In the genomic region with DNA sequence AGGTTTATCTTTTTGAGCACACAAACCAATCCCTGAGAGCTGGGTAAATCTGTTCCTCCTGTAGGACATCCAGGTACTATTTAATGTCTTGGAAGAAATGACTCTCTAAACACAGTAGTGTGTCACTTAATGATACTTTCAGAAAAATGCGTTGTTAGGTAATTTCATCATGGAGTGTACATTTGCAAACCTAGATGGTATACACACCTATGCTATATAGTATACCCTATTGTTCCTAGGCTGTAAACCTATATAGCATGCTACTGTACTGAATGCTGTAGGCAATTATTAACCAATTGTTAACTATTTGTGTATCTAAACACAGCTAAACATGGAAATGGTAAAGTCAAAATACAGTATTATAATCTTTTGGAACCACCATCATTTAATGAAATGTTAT, we compare ENCODE assay signal across 9 cellular contexts.
"Had no signal": no experiment of that assay in that cellular context is flagged by ENCODE, and none has a peak within 500 bp of the region (broad histone marks: within the 10 kb centered on the region; RNA-seq: fewer than 3 reads in every experiment).

No MANE protein-coding gene starts in this region.

- H3K9ac ChIP-seq: GM23248 had no signal

- H3K4me3 ChIP-seq: GM23248, K562 had no signal

- ATAC-seq: HCT116, K562 had no signal

- DNase-seq: GM23248, GOT3, H9, HFFc6, IMR-90, KG1 had no signal

- H3K27ac ChIP-seq: GM23248, HL-60 had no signal

- FAIRE-seq: K562 had no signal
